ENCODE assay signal across 18 cellular contexts in genomic region chr5:55855509-55855908, GRCh38. TPM values are rescaled to one million over a fixed set of nuclear protein-coding genes. Genes with fewer than 3 reads are reported as not detected.
A peak's percentile ranks its signal among the peaks of the same experiment; 100 is the strongest.
DNase-seq lines count a peak whose midpoint lies in the region; ATAC-seq and TF ChIP-seq lines count a peak whose summit lies in the region.
"Had no signal": no experiment of that assay in that cellular context is flagged by ENCODE, and none has a peak within 500 bp of the region (broad histone marks: within the 10 kb centered on the region; RNA-seq: fewer than 3 reads in every experiment).

No MANE protein-coding gene starts in this region.

- peak overlapping the region; percentile 19 for H3K27ac Mint-ChIP-seq in activated T-helper 2 cell treated with anti-CD3 and anti-CD28 coated beads, Interferon-gamma antibody, Interleukin-2, Interleukin-4, amounts not matched to agents 10 μg/mL and 5 μg/mL and 100 μg/mL, durations not matched to agents 14 hours and 24 hours and 36 hours
- H3K27ac Mint-ChIP-seq: stimulated activated memory B cell treated with anti-CD40 and anti-IgM and Interleukin-4, amounts not matched to agents 10 μg/mL and 1 μg/mL and 100 μg/mL, for 72 hours had no signal

- H3K9me3 ChIP-seq in prostate gland = no peaks in the 10 kb centered on the region

- ATAC-seq in HG03196 (IDR thresholded peaks at IDR 0.05; ENCODE audit: unreplicated experiment) = no peak
- ATAC-seq in HG02588 (IDR thresholded peaks at IDR 0.05; ENCODE audit: unreplicated experiment) = no peak
- ATAC-seq: CD8-positive, alpha-beta T cell; foreskin keratinocyte; HepG2; left ventricle myocardium superior; stimulated activated memory B cell treated with anti-CD40 and anti-IgM and Interleukin-4, amounts not matched to agents 10 μg/mL and 1 μg/mL and 100 μg/mL, for 72 hours had no signal

- H3K4me3 Mint-ChIP-seq in activated T-helper 2 cell treated with anti-CD3 and anti-CD28 coated beads, Interferon-gamma antibody, Interleukin-2, Interleukin-4, amounts not matched to agents 10 μg/mL and 5 μg/mL and 100 μg/mL, durations not matched to agents 14 hours and 24 hours and 36 hours (ENCODE audit: low read depth) = peak overlapping the region; percentile 3
- H3K4me3 Mint-ChIP-seq: CD8-positive, alpha-beta T cell; stimulated activated memory B cell treated with anti-CD40 and anti-IgM and Interleukin-4, amounts not matched to agents 10 μg/mL and 1 μg/mL and 100 μg/mL, for 72 hours had no signal

- H3K36me3 Mint-ChIP-seq in activated T-helper 2 cell treated with anti-CD3 and anti-CD28 coated beads, Interferon-gamma antibody, Interleukin-2, Interleukin-4, amounts not matched to agents 10 μg/mL and 5 μg/mL and 100 μg/mL, durations not matched to agents 14 hours and 24 hours and 36 hours (ENCODE audit: low read depth) = no peaks in the 10 kb centered on the region
- H3K36me3 Mint-ChIP-seq: CD8-positive, alpha-beta T cell; stimulated activated memory B cell treated with anti-CD40 and anti-IgM and Interleukin-4, amounts not matched to agents 10 μg/mL and 1 μg/mL and 100 μg/mL, for 72 hours had no signal

- DNase-seq in Daoy (ENCODE audit: low read depth) (peak; percentile 77), iPS-NIHi11 (ENCODE audit: low spot score) (peak; percentile 33), GM10266 (ENCODE audit: extremely low spot score) (no peak), prostate gland (ENCODE audit: low spot score) (no peak)
- DNase-seq in Jurkat, Clone E6-1 (ENCODE audit: low read depth, low spot score) = peak; percentile 84
- DNase-seq in activated T-helper 2 cell treated with anti-CD3 and anti-CD28 coated beads, Interferon-gamma antibody, Interleukin-2, Interleukin-4, amounts not matched to agents 10 μg/mL and 5 μg/mL and 100 μg/mL, durations not matched to agents 14 hours and 24 hours and 36 hours (ENCODE audit: low spot score) = no peak
- DNase-seq: CD8-positive, alpha-beta T cell; foreskin keratinocyte; GOT3; left ventricle myocardium superior; NCI-H2107; T1000 had no signal

- TF ChIP-seq CTCF in GM10266 (IDR thresholded peaks at IDR 0.05; ENCODE audit: control insufficient read depth, insufficient read depth, low read depth, missing control alignments) = no peak
- no peak for TF ChIP-seq CTCF in prostate gland (IDR thresholded peaks at IDR 0.05)

- H3K27me3 Mint-ChIP-seq in activated T-helper 2 cell treated with anti-CD3 and anti-CD28 coated beads, Interferon-gamma antibody, Interleukin-2, Interleukin-4, amounts not matched to agents 10 μg/mL and 5 μg/mL and 100 μg/mL, durations not matched to agents 14 hours and 24 hours and 36 hours (ENCODE audit: low read depth) = no peaks in the 10 kb centered on the region

- TF ChIP-seq POLR2A in prostate gland (IDR thresholded peaks at IDR 0.05) = no peak

- H3K4me3 ChIP-seq in Jurkat, Clone E6-1 (ENCODE audit: low read length) = peak overlapping the region; percentile 3; the same call in 1 of the 2 replicates
- no peak overlapping the region for H3K4me3 ChIP-seq in prostate gland

- H3K9me3 Mint-ChIP-seq in activated T-helper 2 cell treated with anti-CD3 and anti-CD28 coated beads, Interferon-gamma antibody, Interleukin-2, Interleukin-4, amounts not matched to agents 10 μg/mL and 5 μg/mL and 100 μg/mL, durations not matched to agents 14 hours and 24 hours and 36 hours = no peaks in the 10 kb centered on the region
- H3K9me3 Mint-ChIP-seq: stimulated activated memory B cell treated with anti-CD40 and anti-IgM and Interleukin-4, amounts not matched to agents 10 μg/mL and 1 μg/mL and 100 μg/mL, for 72 hours had no signal

- no peaks in the 10 kb centered on the region for H3K4me1 ChIP-seq in prostate gland (replicated peaks)

- intact Hi-C loops in activated T-helper 2 cell treated with anti-CD3 and anti-CD28 coated beads, Interferon-gamma antibody, Interleukin-2, Interleukin-4, amounts not matched to agents 10 μg/mL and 5 μg/mL and 100 μg/mL, durations not matched to agents 14 hours and 24 hours and 36 hours (cut with micrococcal nuclease) = loop anchor here (10.0 kb wide), 1 partner anchor 469 kb away; no protein-coding TSS in a partner anchor
- intact Hi-C loops in prostate gland (cut with DNase I) = no loop called here

- WGBS in prostate gland = 67% methylated on average over 5 of the region's 5 CpGs

- peaks cover 61% of the 10 kb centered on the region for H3K4me1 Mint-ChIP-seq in activated T-helper 2 cell treated with anti-CD3 and anti-CD28 coated beads, Interferon-gamma antibody, Interleukin-2, Interleukin-4, amounts not matched to agents 10 μg/mL and 5 μg/mL and 100 μg/mL, durations not matched to agents 14 hours and 24 hours and 36 hours (ENCODE audit: low read depth)
- H3K4me1 Mint-ChIP-seq: stimulated activated memory B cell treated with anti-CD40 and anti-IgM and Interleukin-4, amounts not matched to agents 10 μg/mL and 1 μg/mL and 100 μg/mL, for 72 hours had no signal

- H3K27me3 ChIP-seq in prostate gland (replicated peaks; ENCODE audit: insufficient read depth) = no peaks in the 10 kb centered on the region
- H3K27me3 ChIP-seq: foreskin keratinocyte had no signal

- no peaks in the 10 kb centered on the region for H3K36me3 ChIP-seq in prostate gland

- H3K27ac ChIP-seq in prostate gland = no peak overlapping the region
- H3K27ac ChIP-seq: foreskin keratinocyte had no signal

RNA-seq across cellular contexts. Expression of gene IL31RA, which starts 4.4 kb away (rescaled TPM):
- total RNA-seq in Daoy (2014; rRNA removed; shearing (Covaris generic)) = 9.5 and 12.4 TPM in 2 replicates
- not detected for polyA plus RNA-seq in Jurkat, Clone E6-1 (2012; ENCODE audit: insufficient read depth, insufficient read length)
- total RNA-seq in activated T-helper 2 cell treated with anti-CD3 and anti-CD28 coated beads, Interferon-gamma antibody, Interleukin-2, Interleukin-4, amounts not matched to agents 10 μg/mL and 5 μg/mL and 100 μg/mL, durations not matched to agents 14 hours and 24 hours and 36 hours = not detected in 2 replicates
- total RNA-seq in prostate gland = 1 to 10 TPM in 1 of 2 donors, not detected in 1; 2.1 TPM
- total RNA-seq: CD8-positive, alpha-beta T cell; HepG2; left ventricle myocardium superior; OCI-LY7; omental fat pad had no signal
- polyA plus RNA-seq: HepG2 had no signal

Comparison
In these comparisons a context has a peak if more than half of its experiments do, and no peak if none do; other contexts are left out.
1. DNase-seq: peak in Daoy (single experiment), Jurkat, Clone E6-1 (single experiment) and iPS-NIHi11 (single experiment); none in activated T-helper 2 cell treated with anti-CD3 and anti-CD28 coated beads, Interferon-gamma antibody, Interleukin-2, Interleukin-4, amounts not matched to agents 10 μg/mL and 5 μg/mL and 100 μg/mL, durations not matched to agents 14 hours and 24 hours and 36 hours (single experiment), GM10266 (single experiment) and prostate gland (single experiment).